ENCODE assay signal across 8 cellular contexts in genomic region chr6:30646450-30647038, GRCh38. TPM values are rescaled to one million over a fixed set of nuclear protein-coding genes. Genes with fewer than 3 reads are reported as not detected.
A peak's percentile ranks its signal among the peaks of the same experiment; 100 is the strongest.
DNase-seq lines count a peak whose midpoint lies in the region; ATAC-seq, FAIRE-seq and TF ChIP-seq lines count a peak whose summit lies in the region.

No MANE protein-coding gene starts in this region.

- peaks cover 29 to 66% of the 10 kb centered on the region in 2 donors for H3K36me3 ChIP-seq in neuronal stem cell (replicated peaks in 1 of 2; ENCODE audit: control insufficient read depth in 2 of 2, insufficient read depth in 2 of 2, low read length in 2 of 2)
- H3K36me3 ChIP-seq in upper lobe of right lung: peaks cover 24% of the 10 kb centered on the region

- H4K8ac ChIP-seq in neuronal stem cell (ENCODE audit: low read depth, low read length): no peak overlapping the region

- no peak overlapping the region for H2BK12ac ChIP-seq in neuronal stem cell (ENCODE audit: low read length)

- no peak overlapping the region for H4K91ac ChIP-seq in neuronal stem cell (ENCODE audit: low read depth, low read length, poor library complexity)

- no peaks in the 10 kb centered on the region for H3K27me3 Mint-ChIP-seq in activated T-cell treated with anti-CD3 and anti-CD28 coated beads, Interleukin-2, amount 50 U/mL, for 4 hours (ENCODE audit: low read depth)

- no peak overlapping the region for H2BK120ac ChIP-seq in neuronal stem cell (ENCODE audit: low read depth, low read length)

- H3K9me3 ChIP-seq in neuronal stem cell (replicated peaks in 1 of 2; ENCODE audit: control insufficient read depth in 2 of 2, insufficient read depth in 1 of 2, low read depth in 1 of 2, low read length in 2 of 2): no peaks in the 10 kb centered on the region
- no peaks in the 10 kb centered on the region for H3K9me3 ChIP-seq in upper lobe of right lung

- intact Hi-C loops in upper lobe of right lung (cut with DNase I): no loop called here

- FAIRE-seq in GM12892 (lab: Jason Lieb, UNC): peak; percentile 90

- H3K4me3 Mint-ChIP-seq in activated T-cell treated with anti-CD3 and anti-CD28 coated beads, Interleukin-2, amount 50 U/mL, for 4 hours: peak overlapping the region; percentile 87

- DNase-seq in GM12892 (ENCODE audit: insufficient read length) (no peak), fibroblast of the aortic adventitia (ENCODE audit: low read depth) (no peak), neuronal stem cell (ENCODE audit: low spot score) (no peak), upper lobe of right lung (no peak)
- DNase-seq in Jurkat, Clone E6-1 (ENCODE audit: low read depth, low spot score): no peak
- peak; percentile 93 for DNase-seq in activated T-cell treated with anti-CD3 and anti-CD28 coated beads, Interleukin-2, amount 50 U/mL, for 4 hours
- no peak for DNase-seq in activated effector memory CD4-positive, alpha-beta T cell treated with anti-CD3 and anti-CD28 coated beads, Interleukin-2, amount 50 U/mL, for 16 hours

- no peaks in the 10 kb centered on the region for H3K27me3 ChIP-seq in neuronal stem cell (ENCODE audit: control insufficient read depth in 3 of 3, insufficient read depth in 3 of 3, low read depth in 1 of 3, low read length in 3 of 3)
- no peaks in the 10 kb centered on the region for H3K27me3 ChIP-seq in upper lobe of right lung

- H3K4me1 Mint-ChIP-seq in activated T-cell treated with anti-CD3 and anti-CD28 coated beads, Interleukin-2, amount 50 U/mL, for 4 hours (ENCODE audit: low read depth): peaks cover 27% of the 10 kb centered on the region

- H2BK5ac ChIP-seq in neuronal stem cell (ENCODE audit: low read length): peak overlapping the region; percentile 90

- H2BK15ac ChIP-seq in neuronal stem cell (ENCODE audit: low read length): no peak overlapping the region

- H2AFZ ChIP-seq in neuronal stem cell (ENCODE audit: low read length): no peak overlapping the region

- no CpG with 5 or more reads among the region's 22 CpGs for WGBS in neuronal stem cell (ENCODE audit: extremely low coverage in 2 of 2, insufficient read length in 2 of 2, insufficient replicate concordance in 1 of 2), 2 donors

- peak overlapping the region; percentile 50 for H3K9ac ChIP-seq in neuronal stem cell (ENCODE audit: low read depth, low read length, poor library complexity)

- H3K4me2 ChIP-seq in neuronal stem cell (ENCODE audit: insufficient read depth, low read length, poor library complexity, severe bottlenecking): peak overlapping the region; percentile 25

- peaks cover 12% of the 10 kb centered on the region for H3K79me1 ChIP-seq in neuronal stem cell (ENCODE audit: low read depth, low read length)

- H3K4me1 ChIP-seq in neuronal stem cell (ENCODE audit: control insufficient read depth in 2 of 2, insufficient read depth in 1 of 2, low read depth in 1 of 2, low read length in 2 of 2) (peaks cover 4 to 5% of the 10 kb centered on the region in 2 donors), upper lobe of right lung (peaks cover 6% of the 10 kb centered on the region)

- H3K18ac ChIP-seq in neuronal stem cell (ENCODE audit: low read length): no peak overlapping the region

- no peak overlapping the region for H3K4ac ChIP-seq in neuronal stem cell (ENCODE audit: low read length)

- H3K27ac ChIP-seq in neuronal stem cell (replicated peaks; ENCODE audit: low read length): peak overlapping the region; percentile 90
- H3K27ac ChIP-seq in upper lobe of right lung: peak overlapping the region; percentile 88

- no peak overlapping the region for H3K23ac ChIP-seq in neuronal stem cell (ENCODE audit: low read depth, low read length, poor library complexity)

- peak overlapping the region; percentile 45 for H3K4me3 ChIP-seq in Jurkat, Clone E6-1 (ENCODE audit: low read length)
- H3K4me3 ChIP-seq in fibroblast of the aortic adventitia (ENCODE audit: low read depth, low read length) (peak overlapping the region; percentile 91), neuronal stem cell (ENCODE audit: low read length in 2 of 2) (peak overlapping the region; percentile 62 to 92), upper lobe of right lung (peak overlapping the region; percentile 98)

- H2AK5ac ChIP-seq in neuronal stem cell (ENCODE audit: low read depth, low read length): no peak overlapping the region

- no peak for ATAC-seq in activated T-cell treated with anti-CD3 and anti-CD28 coated beads, Interleukin-2, amount 50 U/mL, for 4 hours
- no peak for ATAC-seq in upper lobe of right lung
- ATAC-seq in GM19324 (IDR thresholded peaks at IDR 0.05; ENCODE audit: low FRiP score, unreplicated experiment): no peak

- no peak for TF ChIP-seq POLR2A in GM12892 (IDR thresholded peaks at IDR 0.05; ENCODE audit: low read depth, low read length)

- no peaks in the 10 kb centered on the region for H3K9me3 Mint-ChIP-seq in activated T-cell treated with anti-CD3 and anti-CD28 coated beads, Interleukin-2, amount 50 U/mL, for 4 hours

- peaks cover 12% of the 10 kb centered on the region for H3K36me3 Mint-ChIP-seq in activated T-cell treated with anti-CD3 and anti-CD28 coated beads, Interleukin-2, amount 50 U/mL, for 4 hours (ENCODE audit: insufficient read depth)

- H3K14ac ChIP-seq in neuronal stem cell (ENCODE audit: low read length): no peak overlapping the region

- TF ChIP-seq CTCF in fibroblast of the aortic adventitia (IDR thresholded peaks at IDR 0.05; ENCODE audit: insufficient read depth, low read length) (no peak), upper lobe of right lung (IDR thresholded peaks at IDR 0.05) (no peak)

RNA-seq across cellular contexts. Expression of gene C6orf136, which starts 0.4 kb away (rescaled TPM):
- 12.1 TPM for polyA plus RNA-seq in GM12892 (2012; ENCODE audit: missing spikeins)
- polyA plus RNA-seq in Jurkat, Clone E6-1 (2012; ENCODE audit: insufficient read depth, insufficient read length): 32.3 TPM
- 10 to 100 TPM; 34.7 to 36.7 (median 36.6) TPM for total RNA-seq in activated T-cell treated with anti-CD3 and anti-CD28 coated beads, Interleukin-2, amount 50 U/mL, for 4 hours
- total RNA-seq in fibroblast of the aortic adventitia (ENCODE audit: low replicate concordance): 1.1 and 5.2 TPM in 2 replicates
- 17.2 TPM for polyA plus RNA-seq in neuronal stem cell (2013, experiment 1 of 2)
- polyA plus RNA-seq in neuronal stem cell (2013, experiment 2 of 2): 16.5 TPM
- total RNA-seq in upper lobe of right lung: 22.8 TPM

RNA-seq across cellular contexts. Expression of gene ATAT1, which starts 19.9 kb away (rescaled TPM):
- 6.8 TPM for polyA plus RNA-seq in GM12892 (2012; ENCODE audit: missing spikeins)
- polyA plus RNA-seq in Jurkat, Clone E6-1 (2012; ENCODE audit: insufficient read depth, insufficient read length): 46.1 TPM
- 10 to 100 TPM in 1 of 3 donors, 1 to 10 TPM in 2; 5.9 to 10.3 (median 9.5) TPM for total RNA-seq in activated T-cell treated with anti-CD3 and anti-CD28 coated beads, Interleukin-2, amount 50 U/mL, for 4 hours
- 0.16 and 5.6 TPM in 2 replicates for total RNA-seq in fibroblast of the aortic adventitia (ENCODE audit: low replicate concordance)
- 59.8 TPM for polyA plus RNA-seq in neuronal stem cell (2013, experiment 1 of 2)
- 56.1 TPM for polyA plus RNA-seq in neuronal stem cell (2013, experiment 2 of 2)
- total RNA-seq in upper lobe of right lung: 7.8 TPM

RNA-seq across cellular contexts. Expression of gene DHX16, which starts 26.3 kb away (rescaled TPM):
- polyA plus RNA-seq in GM12892 (2012; ENCODE audit: missing spikeins): 26.0 TPM
- 71.4 TPM for polyA plus RNA-seq in Jurkat, Clone E6-1 (2012; ENCODE audit: insufficient read depth, insufficient read length)
- total RNA-seq in activated T-cell treated with anti-CD3 and anti-CD28 coated beads, Interleukin-2, amount 50 U/mL, for 4 hours: 10 to 100 TPM; 54.2 to 57.2 (median 54.8) TPM
- total RNA-seq in fibroblast of the aortic adventitia (ENCODE audit: low replicate concordance) (20.9 and 64.8 TPM in 2 replicates), upper lobe of right lung (27.4 TPM)
- polyA plus RNA-seq in neuronal stem cell (2013, experiment 1 of 2): 16.0 TPM
- polyA plus RNA-seq in neuronal stem cell (2013, experiment 2 of 2): 14.8 TPM

RNA-seq across cellular contexts. Expression of gene MRPS18B, which starts 28.9 kb away (rescaled TPM):
- 88.1 TPM for polyA plus RNA-seq in GM12892 (2012; ENCODE audit: missing spikeins)
- 101 TPM for polyA plus RNA-seq in Jurkat, Clone E6-1 (2012; ENCODE audit: insufficient read depth, insufficient read length)
- 100 to 1,000 TPM in 2 of 3 donors, 10 to 100 TPM in 1; 98.6 to 108 (median 103) TPM for total RNA-seq in activated T-cell treated with anti-CD3 and anti-CD28 coated beads, Interleukin-2, amount 50 U/mL, for 4 hours
- 47.7 and 110 TPM in 2 replicates for total RNA-seq in fibroblast of the aortic adventitia (ENCODE audit: low replicate concordance)
- polyA plus RNA-seq in neuronal stem cell (2013, experiment 1 of 2): 34.2 TPM
- 37.0 TPM for polyA plus RNA-seq in neuronal stem cell (2013, experiment 2 of 2)
- total RNA-seq in upper lobe of right lung: 48.9 TPM

RNA-seq across cellular contexts. Expression of gene PPP1R10, which starts 29.5 kb away (rescaled TPM):
- polyA plus RNA-seq in GM12892 (2012; ENCODE audit: missing spikeins): 15.9 TPM
- polyA plus RNA-seq in Jurkat, Clone E6-1 (2012; ENCODE audit: insufficient read depth, insufficient read length): 29.9 TPM
- total RNA-seq in activated T-cell treated with anti-CD3 and anti-CD28 coated beads, Interleukin-2, amount 50 U/mL, for 4 hours: 100 to 1,000 TPM; 102 to 106 (median 106) TPM
- total RNA-seq in fibroblast of the aortic adventitia (ENCODE audit: low replicate concordance): 32.1 and 39.1 TPM in 2 replicates
- polyA plus RNA-seq in neuronal stem cell (2013, experiment 1 of 2): 85.6 TPM
- polyA plus RNA-seq in neuronal stem cell (2013, experiment 2 of 2): 93.7 TPM
- total RNA-seq in upper lobe of right lung: 68.3 TPM

Comparison
In these comparisons a context has a peak if more than half of its experiments do, and no peak if none do; other contexts are left out.
1. H3K4me3 ChIP-seq: peak in every context shown above with its lines; median percentile 98 in upper lobe of right lung; 91 in fibroblast of the aortic adventitia; 77 in neuronal stem cell; 45 in Jurkat, Clone E6-1.